Comparison of ENCODE assay signal across 12 cellular contexts in genomic region chr5:132828846-132829494, GRCh38. TPM values are rescaled to one million over a fixed set of nuclear protein-coding genes. Genes with fewer than 3 reads are reported as not detected.
DNase-seq lines count a peak whose midpoint lies in the region; ATAC-seq, FAIRE-seq and TF ChIP-seq lines count a peak whose summit lies in the region.
"Had no signal": no experiment of that assay in that cellular context is flagged by ENCODE, and none has a peak within 500 bp of the region (broad histone marks: within the 10 kb centered on the region; RNA-seq: fewer than 3 reads in every experiment).

No MANE protein-coding gene starts in this region.

- H3K9me3 ChIP-seq in small intestine (ENCODE audit: control insufficient read depth, low read depth), result no peaks in the 10 kb centered on the region
- H3K9me3 ChIP-seq: tibial artery had no signal

- DNase-seq in DMS79 treated with DMSO at 0.1 percent for 48 hours (lab: John Stamatoyannopoulos, UW), result peak; percentile 14
- no peak for DNase-seq in DMS79 (lab: John Stamatoyannopoulos, UW)
- no peak for DNase-seq in activated B cell treated with CpG ODN at 0.5 μM for 24 hours
- no peak for DNase-seq in fibroblast of mammary gland (ENCODE audit: low read depth)
- DNase-seq in small intestine, result peak; percentile 49
- DNase-seq in GM19240 (ENCODE audit: insufficient read length, low spot score), result no peak
- DNase-seq in NCI-H1417 (lab: John Stamatoyannopoulos, UW), result no peak
- no peak for DNase-seq in NK-92 (lab: John Stamatoyannopoulos, UW; ENCODE audit: unreplicated experiment)
- DNase-seq: activated effector memory CD4-positive, alpha-beta T cell treated with Interleukin-2 at 50 U/mL for 16 hours; tibial artery had no signal

- TF ChIP-seq CTCF in activated B cell treated with CpG ODN at 0.5 μM for 24 hours (IDR thresholded peaks at IDR 0.05), result no peak
- no peak for TF ChIP-seq CTCF in fibroblast of mammary gland (conservative IDR thresholded peaks at IDR 0.05; ENCODE audit: control insufficient read depth, insufficient read depth, low read depth, low read length)

- no peaks in the 10 kb centered on the region for H3K36me3 ChIP-seq in small intestine (ENCODE audit: control insufficient read depth in 2 of 2, insufficient read depth in 2 of 2, low read length in 2 of 2)

- POLR2A ChIA-PET in activated B cell treated with CpG ODN at 0.5 μM for 24 hours (lab: Charles Lee), result interaction anchor here (0.6 to 1.7 kb wide), 2 partner anchors 9 to 54 kb away, joined by 3 to 5 read pairs; no protein-coding TSS in a partner anchor

- no peak for FAIRE-seq in small intestine (lab: Jason Lieb, UNC)

- H3K4me1 ChIP-seq in small intestine (ENCODE audit: control insufficient read depth in 2 of 2, insufficient read depth in 1 of 2, low read depth in 1 of 2, low read length in 1 of 2), result peaks cover 4% of the 10 kb centered on the region in 2 donors

- no peaks in the 10 kb centered on the region for H3K36me3 Mint-ChIP-seq in activated B cell treated with CpG ODN at 0.5 μM for 24 hours (ENCODE audit: low read depth)

- peak overlapping the region; percentile 91 for H3K4me3 Mint-ChIP-seq in activated B cell treated with CpG ODN at 0.5 μM for 24 hours

- peak overlapping the region in 1 of 2 donors; percentile 30 for H3K27ac ChIP-seq in small intestine (ENCODE audit: low read depth in 1 of 2, low read length in 1 of 2)

- CTCF ChIA-PET in activated B cell treated with CpG ODN at 0.5 μM for 24 hours (lab: Charles Lee), result interaction anchor here (0.9 to 2.7 kb wide), 5 partner anchors 9 to 54 kb away, joined by 3 to 16 read pairs (median 5); no protein-coding TSS in a partner anchor

- no peak for ATAC-seq in activated B cell treated with CpG ODN at 0.5 μM for 24 hours (ENCODE audit: low read depth)

- no peaks in the 10 kb centered on the region for H3K27me3 ChIP-seq in small intestine (ENCODE audit: control insufficient read depth in 2 of 2, insufficient read depth in 2 of 2, low read length in 2 of 2)

- H3K4me3 ChIP-seq in fibroblast of mammary gland (ENCODE audit: control insufficient read depth, low read depth, low read length), result peak overlapping the region; percentile 58
- peak overlapping the region; percentile 40 to 82 for H3K4me3 ChIP-seq in small intestine (ENCODE audit: low read depth in 1 of 2, low read length in 2 of 2)

- H3K27ac Mint-ChIP-seq in activated B cell treated with CpG ODN at 0.5 μM for 24 hours, result no peak overlapping the region

- H3K4me1 Mint-ChIP-seq in activated B cell treated with CpG ODN at 0.5 μM for 24 hours, result peaks cover 14% of the 10 kb centered on the region

- peaks cover 32% of the 10 kb centered on the region for H3K27me3 Mint-ChIP-seq in activated B cell treated with CpG ODN at 0.5 μM for 24 hours

- H3K9me3 Mint-ChIP-seq in activated B cell treated with CpG ODN at 0.5 μM for 24 hours, result no peaks in the 10 kb centered on the region

- 14 to 58% (median 39%) methylated on average over 4 of the region's 4 CpGs for WGBS in small intestine, 3 donors

- intact Hi-C loops in activated B cell treated with CpG ODN at 0.5 μM for 24 hours (cut with micrococcal nuclease), result no loop called here

RNA-seq across cellular contexts. Expression of gene SHROOM1, which starts 1.5 kb away (rescaled TPM):
- total RNA-seq in activated B cell treated with CpG ODN at 0.5 μM for 24 hours, result 1.5 and 2.4 TPM in 2 replicates
- 10 to 100 TPM in 2 of 3 donors, 1 to 10 TPM in 1; 9.2 to 72.2 (median 14.5) TPM for polyA plus RNA-seq in small intestine

RNA-seq across cellular contexts. Expression of gene SOWAHA, which starts 15.9 kb away (rescaled TPM):
- total RNA-seq in activated B cell treated with CpG ODN at 0.5 μM for 24 hours, result not detected in 2 replicates
- 10 to 100 TPM; 25.6 to 75.4 (median 72.0) TPM for polyA plus RNA-seq in small intestine
- total RNA-seq: A172, RPMI7951 had no signal

RNA-seq across cellular contexts. Expression of gene GDF9, which starts 37.3 kb away (rescaled TPM):
- 0.29 and 0.39 TPM in 2 replicates for total RNA-seq in activated B cell treated with CpG ODN at 0.5 μM for 24 hours
- polyA plus RNA-seq in small intestine, result under 1 TPM in 2 of 3 donors, not detected in 1; 0.34 to 0.67 TPM

RNA-seq across cellular contexts. Expression of gene UQCRQ, which starts 37.5 kb away (rescaled TPM):
- 197 and 218 TPM in 2 replicates for total RNA-seq in activated B cell treated with CpG ODN at 0.5 μM for 24 hours
- 100 to 1,000 TPM; 481 to 872 (median 607) TPM for polyA plus RNA-seq in small intestine

RNA-seq across cellular contexts. Expression of gene LEAP2, which starts 44.5 kb away (rescaled TPM):
- 2.5 and 3.3 TPM in 2 replicates for total RNA-seq in activated B cell treated with CpG ODN at 0.5 μM for 24 hours
- polyA plus RNA-seq in small intestine, result 10 to 100 TPM in 1 of 3 donors, 1 to 10 TPM in 2; 2.2 to 12.3 (median 9.5) TPM

Comparison
In these comparisons a context has a peak if more than half of its experiments do, and no peak if none do; other contexts are left out.
1. DNase-seq: peak in DMS79 treated with DMSO at 0.1 percent for 48 hours (single experiment) and small intestine (single experiment); none in DMS79 (single experiment), activated B cell treated with CpG ODN at 0.5 μM for 24 hours (single experiment), fibroblast of mammary gland (single experiment), GM19240 (single experiment), NCI-H1417 (0 of 3) and NK-92 (single experiment).